ENCODE assay signal across 14 cellular contexts in the genomic region with DNA sequence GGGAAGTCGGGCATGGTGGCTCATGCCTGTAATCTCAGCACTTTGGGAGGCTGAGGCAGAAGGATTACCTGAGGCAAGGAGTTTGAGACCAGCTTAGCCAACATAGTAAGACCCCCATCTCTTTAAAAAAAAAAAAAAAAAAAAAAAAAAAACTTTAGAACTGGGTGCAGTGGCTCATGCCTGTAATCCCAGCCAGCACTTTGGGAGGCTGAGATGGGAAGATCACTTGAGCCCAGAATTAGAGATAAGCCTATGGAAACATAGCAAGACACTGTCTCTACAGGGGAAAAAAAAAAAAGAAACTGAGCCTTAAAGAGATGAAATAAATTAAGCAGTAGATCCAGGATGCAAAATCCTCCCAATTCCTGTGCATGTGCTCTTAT. TPM values are rescaled to one million over a fixed set of nuclear protein-coding genes. Genes with fewer than 3 reads are reported as not detected.
A peak's percentile ranks its signal among the peaks of the same experiment; 100 is the strongest.
DNase-seq lines count a peak whose midpoint lies in the region; ATAC-seq and TF ChIP-seq lines count a peak whose summit lies in the region.
"Had no signal": no experiment of that assay in that cellular context is flagged by ENCODE, and none has a peak within 500 bp of the region (broad histone marks: within the 10 kb centered on the region; RNA-seq: fewer than 3 reads in every experiment).

No MANE protein-coding gene starts in this region.

- intact Hi-C loops in OCI-LY7 (cut with micrococcal nuclease; ENCODE audit: unreplicated experiment) = no loop called here
- intact Hi-C loops in colonic mucosa (cut with DNase I) = no loop called here

- peak overlapping the region; percentile 98 for H3K27ac Mint-ChIP-seq in activated T-cell treated with anti-CD3 and anti-CD28 coated beads, Interleukin-2, amount 50 U/mL, for 72 hours
- peak overlapping the region; percentile 99 for H3K27ac Mint-ChIP-seq in stimulated activated effector memory CD8-positive, alpha-beta T cell treated with anti-CD3 and anti-CD28 coated beads, Interleukin-12 subunit alpha, Interleukin-12 subunit beta, amount 100 ng/mL, for 72 hours

- no peaks in the 10 kb centered on the region for H3K27me3 ChIP-seq in colonic mucosa
- H3K27me3 ChIP-seq: body of pancreas had no signal

- no peak for ATAC-seq in activated T-cell treated with anti-CD3 and anti-CD28 coated beads, Interleukin-2, amount 50 U/mL, for 72 hours (replicated peaks in 1 of 2)
- no peak for ATAC-seq in stimulated activated effector memory CD8-positive, alpha-beta T cell treated with anti-CD3 and anti-CD28 coated beads, Interleukin-12 subunit alpha, Interleukin-12 subunit beta, amount 100 ng/mL, for 72 hours
- no peak for ATAC-seq in HG02798 (IDR thresholded peaks at IDR 0.05; ENCODE audit: poor library complexity, unreplicated experiment)
- ATAC-seq: body of pancreas, GM12878 had no signal

- peaks cover 32% of the 10 kb centered on the region for H3K36me3 ChIP-seq in OCI-LY7 (ENCODE audit: insufficient read depth, low read length)
- peaks cover 1% of the 10 kb centered on the region for H3K36me3 ChIP-seq in colonic mucosa

- no peaks in the 10 kb centered on the region for H3K9me2 ChIP-seq in OCI-LY7 (ENCODE audit: insufficient read depth, low read length)

- H3K4me3 ChIP-seq in OCI-LY7 (ENCODE audit: low read depth, low read length, poor library complexity, severe bottlenecking) (peak overlapping the region; percentile 93), colonic mucosa (no peak overlapping the region)
- H3K4me3 ChIP-seq: body of pancreas had no signal

- BruUV-seq in OCI-LY7 (replicated peaks; lab: Mats Ljungman, UMichigan) = no TSS peak

- no peak for TF ChIP-seq CTCF in OCI-LY7 (conservative IDR thresholded peaks at IDR 0.05; ENCODE audit: low read length)
- no peak for TF ChIP-seq CTCF in colonic mucosa (IDR thresholded peaks at IDR 0.05)

- peaks cover 49% of the 10 kb centered on the region for H3K4me1 Mint-ChIP-seq in activated T-cell treated with anti-CD3 and anti-CD28 coated beads, Interleukin-2, amount 50 U/mL, for 72 hours (ENCODE audit: low read depth)
- H3K4me1 Mint-ChIP-seq in stimulated activated effector memory CD8-positive, alpha-beta T cell treated with anti-CD3 and anti-CD28 coated beads, Interleukin-12 subunit alpha, Interleukin-12 subunit beta, amount 100 ng/mL, for 72 hours = peaks cover 56% of the 10 kb centered on the region

- H3K9me3 Mint-ChIP-seq in activated T-cell treated with anti-CD3 and anti-CD28 coated beads, Interleukin-2, amount 50 U/mL, for 72 hours = no peaks in the 10 kb centered on the region
- no peaks in the 10 kb centered on the region for H3K9me3 Mint-ChIP-seq in stimulated activated effector memory CD8-positive, alpha-beta T cell treated with anti-CD3 and anti-CD28 coated beads, Interleukin-12 subunit alpha, Interleukin-12 subunit beta, amount 100 ng/mL, for 72 hours

- H2AFZ ChIP-seq in OCI-LY7 (ENCODE audit: low read length) = peak overlapping the region; percentile 56; the same call in 1 of the 2 replicates

- peaks cover 34% of the 10 kb centered on the region for H3K79me2 ChIP-seq in OCI-LY7 (ENCODE audit: insufficient read depth, low read depth, low read length)

- peaks cover 11 to 13% of the 10 kb centered on the region in 2 donors for H3K36me3 Mint-ChIP-seq in activated T-cell treated with anti-CD3 and anti-CD28 coated beads, Interleukin-2, amount 50 U/mL, for 72 hours (ENCODE audit: insufficient read depth in 2 of 2)
- peaks cover 47% of the 10 kb centered on the region for H3K36me3 Mint-ChIP-seq in stimulated activated effector memory CD8-positive, alpha-beta T cell treated with anti-CD3 and anti-CD28 coated beads, Interleukin-12 subunit alpha, Interleukin-12 subunit beta, amount 100 ng/mL, for 72 hours

- H3K27ac ChIP-seq in OCI-LY7 (ENCODE audit: low read depth, low read length, poor library complexity, severe bottlenecking) (no peak overlapping the region), colonic mucosa (peak overlapping the region; percentile 89)

- peaks cover 21% of the 10 kb centered on the region for H4K20me1 ChIP-seq in OCI-LY7 (ENCODE audit: insufficient read depth, low read length)

- DNase-seq in activated T-cell treated with anti-CD3 and anti-CD28 coated beads, Interleukin-2, amount 50 U/mL, for 72 hours = no peak
- DNase-seq in activated T-cell treated with anti-CD3 and anti-CD28 coated beads, Interleukin-2, amount 50 U/mL, for 1 hour = no peak
- DNase-seq in OCI-LY7 (ENCODE audit: low spot score) (no peak), colonic mucosa (no peak), NOMO-1 (lab: John Stamatoyannopoulos, UW; ENCODE audit: unreplicated experiment in 2 of 2) (no peak)
- no peak for DNase-seq in stimulated activated effector memory CD8-positive, alpha-beta T cell treated with anti-CD3 and anti-CD28 coated beads, Interleukin-12 subunit alpha, Interleukin-12 subunit beta, amount 100 ng/mL, for 72 hours (ENCODE audit: low spot score in 2 of 2)
- DNase-seq in activated CD8-positive, alpha-beta memory T cell treated with anti-CD3 and anti-CD28 coated beads, Interleukin-2, amount 50 U/mL, for 48 hours = no peak
- DNase-seq: body of pancreas, foreskin fibroblast, NCI-H146, Right ventricle myocardium superior had no signal

- no peaks in the 10 kb centered on the region for H3K9me3 ChIP-seq in OCI-LY7 (ENCODE audit: low read length)
- H3K9me3 ChIP-seq in colonic mucosa = no peaks in the 10 kb centered on the region
- H3K9me3 ChIP-seq: body of pancreas had no signal

- CTCF ChIA-PET in OCI-LY7 (lab: Charles Lee; ENCODE audit: unreplicated experiment) = no interaction called here

- H3K9ac ChIP-seq in colonic mucosa (ENCODE audit: low read depth in 2 of 2, low read length in 2 of 2) = no peak overlapping the region
- H3K9ac ChIP-seq: parathyroid adenoma had no signal

- H3K4me3 Mint-ChIP-seq in activated T-cell treated with anti-CD3 and anti-CD28 coated beads, Interleukin-2, amount 50 U/mL, for 72 hours = peak overlapping the region; percentile 94 to 97
- H3K4me3 Mint-ChIP-seq in stimulated activated effector memory CD8-positive, alpha-beta T cell treated with anti-CD3 and anti-CD28 coated beads, Interleukin-12 subunit alpha, Interleukin-12 subunit beta, amount 100 ng/mL, for 72 hours = peak overlapping the region; percentile 100

- POLR2A ChIA-PET in OCI-LY7 (lab: Charles Lee) = interaction anchor here (0.7 to 4.0 kb wide), 4 partner anchors 12 to 67 kb away, joined by 3 to 64 read pairs (median 6); partner anchors contain the start of genes ESYT1, RPL41 and ZC3H10

- peak overlapping the region; percentile 83 for H3K4me2 ChIP-seq in OCI-LY7 (ENCODE audit: low read length)

- H3K4me1 ChIP-seq in OCI-LY7 (ENCODE audit: insufficient read depth, low read length, poor library complexity, severe bottlenecking) (peaks cover 27% of the 10 kb centered on the region), colonic mucosa (no peaks in the 10 kb centered on the region)

- no peaks in the 10 kb centered on the region for H3K27me3 Mint-ChIP-seq in activated T-cell treated with anti-CD3 and anti-CD28 coated beads, Interleukin-2, amount 50 U/mL, for 72 hours (ENCODE audit: low read depth)

RNA-seq across cellular contexts. Expression of gene PA2G4, which starts 1.7 kb away (rescaled TPM):
- total RNA-seq in activated T-cell treated with anti-CD3 and anti-CD28 coated beads, Interleukin-2, amount 50 U/mL, for 72 hours = 100 to 1,000 TPM; 226 to 265 TPM
- total RNA-seq in OCI-LY7 (2014; rRNA removed; shearing (Covaris generic)) = 358 and 437 TPM in 2 replicates
- total RNA-seq in OCI-LY7 (2022) = 280 and 289 TPM in 2 replicates
- total RNA-seq in colonic mucosa = 100 to 1,000 TPM in 1 of 2 donors, 10 to 100 TPM in 1; 69.6 to 155 TPM

RNA-seq across cellular contexts. Expression of gene RPL41, which starts 13.8 kb away (rescaled TPM):
- 1,000 to 10,000 TPM; 5,172 to 5,269 TPM for total RNA-seq in activated T-cell treated with anti-CD3 and anti-CD28 coated beads, Interleukin-2, amount 50 U/mL, for 72 hours
- total RNA-seq in OCI-LY7 (2014; rRNA removed; shearing (Covaris generic)) = 4,534 and 5,932 TPM in 2 replicates
- total RNA-seq in OCI-LY7 (2022) (4,745 and 4,976 TPM in 2 replicates), colonic mucosa (1,000 to 10,000 TPM; 3,248 to 3,669 TPM)

RNA-seq across cellular contexts. Expression of gene ZC3H10, which starts 15.4 kb away (rescaled TPM):
- total RNA-seq in activated T-cell treated with anti-CD3 and anti-CD28 coated beads, Interleukin-2, amount 50 U/mL, for 72 hours = 10 to 100 TPM in 1 of 2 donors, 1 to 10 TPM in 1; 7.4 to 11.8 TPM
- total RNA-seq in OCI-LY7 (2014; rRNA removed; shearing (Covaris generic)) = 11.9 and 12.6 TPM in 2 replicates
- 15.8 and 16.5 TPM in 2 replicates for total RNA-seq in OCI-LY7 (2022)
- total RNA-seq in colonic mucosa = 1 to 10 TPM; 3.5 to 6.1 TPM

RNA-seq across cellular contexts. Expression of gene ERBB3, which starts 22.7 kb away (rescaled TPM):
- 1 to 10 TPM; 1.4 to 1.9 TPM for total RNA-seq in activated T-cell treated with anti-CD3 and anti-CD28 coated beads, Interleukin-2, amount 50 U/mL, for 72 hours
- not detected in 2 replicates for total RNA-seq in OCI-LY7 (2014; rRNA removed; shearing (Covaris generic))
- total RNA-seq in OCI-LY7 (2022) = 0.83 TPM in 1 of 2 replicates, not detected in the other
- total RNA-seq in colonic mucosa = 100 to 1,000 TPM; 158 to 206 TPM

RNA-seq across cellular contexts. Expression of gene ESYT1, which starts 25.4 kb away (rescaled TPM):
- total RNA-seq in activated T-cell treated with anti-CD3 and anti-CD28 coated beads, Interleukin-2, amount 50 U/mL, for 72 hours = 10 to 100 TPM; 74.6 to 84.6 TPM
- total RNA-seq in OCI-LY7 (2014; rRNA removed; shearing (Covaris generic)) = 74.6 and 85.9 TPM in 2 replicates
- total RNA-seq in OCI-LY7 (2022) (108 and 112 TPM in 2 replicates), colonic mucosa (10 to 100 TPM; 63.9 to 72.8 TPM)
